1 cellular context compared by ENCODE assay signal in genomic region chr17:42009170-42009569, GRCh38.
TF ChIP-seq lines count a peak whose summit lies in the region.

No MANE protein-coding gene starts in this region.

TF ChIP-seq in GM12878, 131 proteins besides CTCF, POLR2A, EP300 and RAD21:
- TF ChIP-seq CREM (IDR thresholded peaks at IDR 0.05; ENCODE audit: low read depth) (no peak), CUX1 (IDR thresholded peaks at IDR 0.05; ENCODE audit: insufficient replicate concordance, low read depth, low read length) (no peak), IRF5 (IDR thresholded peaks at IDR 0.05; ENCODE audit: borderline replicate concordance) (no peak), TCF3 (IDR thresholded peaks at IDR 0.05; ENCODE audit: borderline replicate concordance, insufficient read depth, low read depth, low read length) (no peak), TCF7 (IDR thresholded peaks at IDR 0.05; ENCODE audit: borderline replicate concordance) (no peak), NR2C2 (IDR thresholded peaks at IDR 0.05; ENCODE audit: borderline replicate concordance, control insufficient read depth, insufficient read length, low read depth) (no peak), TCF12 (IDR thresholded peaks at IDR 0.05; ENCODE audit: low read depth, low read length) (no peak), ELK1 (IDR thresholded peaks at IDR 0.05; ENCODE audit: low read depth, low read length) (no peak), SUZ12 (IDR thresholded peaks at IDR 0.05; ENCODE audit: unreplicated experiment) (no peak), YBX1 (IDR thresholded peaks at IDR 0.05) (no peak), BRCA1 (IDR thresholded peaks at IDR 0.05; ENCODE audit: low read depth, low read length) (no peak), CEBPB (IDR thresholded peaks at IDR 0.05; ENCODE audit: borderline replicate concordance in 1 of 2, low read depth in 2 of 2, low read length in 2 of 2) (no peak), CEBPZ (IDR thresholded peaks at IDR 0.05; ENCODE audit: low read depth, low read length) (no peak), E4F1 (IDR thresholded peaks at IDR 0.05; ENCODE audit: borderline replicate concordance, partially characterized antibody) (no peak), HDGF (IDR thresholded peaks at IDR 0.05) (no peak), CBX5 (IDR thresholded peaks at IDR 0.05; ENCODE audit: low read depth) (no peak), PBX3 (IDR thresholded peaks at IDR 0.05; ENCODE audit: insufficient replicate concordance, low read depth, low read length) (no peak), ZNF274 (IDR thresholded peaks at IDR 0.05; ENCODE audit: insufficient read depth, insufficient read length) (no peak)
- TF ChIP-seq, protein P1, sequence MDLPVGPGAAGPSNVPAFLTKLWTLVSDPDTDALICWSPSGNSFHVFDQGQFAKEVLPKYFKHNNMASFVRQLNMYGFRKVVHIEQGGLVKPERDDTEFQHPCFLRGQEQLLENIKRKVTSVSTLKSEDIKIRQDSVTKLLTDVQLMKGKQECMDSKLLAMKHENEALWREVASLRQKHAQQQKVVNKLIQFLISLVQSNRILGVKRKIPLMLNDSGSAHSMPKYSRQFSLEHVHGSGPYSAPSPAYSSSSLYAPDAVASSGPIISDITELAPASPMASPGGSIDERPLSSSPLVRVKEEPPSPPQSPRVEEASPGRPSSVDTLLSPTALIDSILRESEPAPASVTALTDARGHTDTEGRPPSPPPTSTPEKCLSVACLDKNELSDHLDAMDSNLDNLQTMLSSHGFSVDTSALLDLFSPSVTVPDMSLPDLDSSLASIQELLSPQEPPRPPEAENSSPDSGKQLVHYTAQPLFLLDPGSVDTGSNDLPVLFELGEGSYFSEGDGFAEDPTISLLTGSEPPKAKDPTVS (IDR thresholded peaks at IDR 0.05; ENCODE audit: low read depth, low read length), result no peak
- TF ChIP-seq, protein P2, sequence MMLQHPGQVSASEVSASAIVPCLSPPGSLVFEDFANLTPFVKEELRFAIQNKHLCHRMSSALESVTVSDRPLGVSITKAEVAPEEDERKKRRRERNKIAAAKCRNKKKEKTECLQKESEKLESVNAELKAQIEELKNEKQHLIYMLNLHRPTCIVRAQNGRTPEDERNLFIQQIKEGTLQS (IDR thresholded peaks at IDR 0.05; ENCODE audit: borderline replicate concordance, extremely low read depth, low read depth, low read length), result no peak
TF ChIP-seq in GM12878: peak in this region for 0.
